ENCODE assay signal across 18 cellular contexts in genomic region chr1:46784666-46785065, GRCh38. TPM values are rescaled to one million over a fixed set of nuclear protein-coding genes. Genes with fewer than 3 reads are reported as not detected.
A peak's percentile ranks its signal among the peaks of the same experiment; 100 is the strongest.
DNase-seq lines count a peak whose midpoint lies in the region; ATAC-seq, FAIRE-seq and TF ChIP-seq lines count a peak whose summit lies in the region.
"Had no signal": no experiment of that assay in that cellular context is flagged by ENCODE, and none has a peak within 500 bp of the region (broad histone marks: within the 10 kb centered on the region; RNA-seq: fewer than 3 reads in every experiment).

No MANE protein-coding gene starts in this region.

- no peaks in the 10 kb centered on the region for H3K27me3 ChIP-seq in NT2/D1 (ENCODE audit: insufficient read depth, insufficient read length)
- no peaks in the 10 kb centered on the region for H3K27me3 ChIP-seq in ovary
- H3K27me3 ChIP-seq in CD4-positive, alpha-beta memory T cell (ENCODE audit: insufficient read depth, low read length): no peaks in the 10 kb centered on the region

- no peak for FAIRE-seq in A549 (lab: Jason Lieb, UNC)
- FAIRE-seq: GM12891, H1, HTR-8/SVneo had no signal

- intact Hi-C loops in ovary (cut with DNase I): no loop called here
- intact Hi-C loops in CD4-positive, alpha-beta memory T cell (cut with micrococcal nuclease): no loop called here

- peaks cover 0 to 15% (median 4%) of the 10 kb centered on the region in 8 donors for H3K9me3 Mint-ChIP-seq in CD4-positive, alpha-beta memory T cell

- H3K4me3 ChIP-seq in A549 (no peak overlapping the region), NT2/D1 (ENCODE audit: insufficient read length, low read depth) (no peak overlapping the region), ovary (no peak overlapping the region)
- no peak overlapping the region for H3K4me3 ChIP-seq in CD4-positive, alpha-beta memory T cell (ENCODE audit: low read length in 2 of 2)
- H3K4me3 ChIP-seq: HAP-1 had no signal

- CTCF ChIA-PET in A549 (lab: Yijun Ruan, JAX): no interaction called here
- CTCF ChIA-PET in CD4-positive, alpha-beta memory T cell (lab: Charles Lee; ENCODE audit: partially characterized antibody): no interaction called here

- POLR2A ChIA-PET in A549 (lab: Yijun Ruan, JAX): no interaction called here
- POLR2A ChIA-PET in CD4-positive, alpha-beta memory T cell (lab: Charles Lee; ENCODE audit: partially characterized antibody): no interaction called here

- DNase-seq in A549 (ENCODE audit: low read depth in 1 of 2, low spot score in 1 of 2): no peak
- DNase-seq in ELR (ENCODE audit: low read depth): peak; percentile 10
- peak; percentile 25 for DNase-seq in NT2/D1 (ENCODE audit: low read depth, low spot score)
- peak; percentile 16 for DNase-seq in iPS DF 4.7 (ENCODE audit: extremely low read depth, low spot score)
- DNase-seq in ovary: no peak
- no peak for DNase-seq in CD4-positive, alpha-beta memory T cell
- DNase-seq: CD8-positive, alpha-beta memory T cell; DMS79; HFFc6 had no signal

- H3K4me2 ChIP-seq in A549: no peak overlapping the region

- no peak overlapping the region for H3K9ac ChIP-seq in NT2/D1 (ENCODE audit: insufficient read length, low read depth)

- peaks cover 17 to 21% of the 10 kb centered on the region in 2 donors for H3K27me3 Mint-ChIP-seq in CD4-positive, alpha-beta memory T cell

- H3K4me1 ChIP-seq in A549 (no peaks in the 10 kb centered on the region), NT2/D1 (ENCODE audit: insufficient read depth, insufficient read length) (no peaks in the 10 kb centered on the region), ovary (ENCODE audit: insufficient read depth) (no peaks in the 10 kb centered on the region)
- H3K4me1 ChIP-seq in CD4-positive, alpha-beta memory T cell (ENCODE audit: insufficient read depth, low read length): no peaks in the 10 kb centered on the region
- H3K4me1 ChIP-seq: HAP-1 had no signal

- peaks cover 0 to 11% (median 5%) of the 10 kb centered on the region in 4 donors for H3K4me1 Mint-ChIP-seq in CD4-positive, alpha-beta memory T cell
- H3K4me1 Mint-ChIP-seq: CD14-positive monocyte had no signal

- WGBS in A549 (ENCODE audit: missing lambda C conversion rate): 7% methylated on average over 1 of the region's 1 CpG
- WGBS in ovary, 3 donors: 70 to 78% (median 71%) methylated on average over 1 of the region's 1 CpG

- TF ChIP-seq EP300 in A549 (IDR thresholded peaks at IDR 0.05) (no peak), ovary (IDR thresholded peaks at IDR 0.05) (no peak)

- H3K9me3 ChIP-seq in A549: no peaks in the 10 kb centered on the region
- peaks cover 61% of the 10 kb centered on the region for H3K9me3 ChIP-seq in NT2/D1 (ENCODE audit: insufficient read depth, low read length)
- no peaks in the 10 kb centered on the region for H3K9me3 ChIP-seq in ovary
- no peaks in the 10 kb centered on the region for H3K9me3 ChIP-seq in CD4-positive, alpha-beta memory T cell (ENCODE audit: control insufficient read depth in 1 of 2, low read length in 2 of 2)

- no peak for TF ChIP-seq CTCF in A549 (IDR thresholded peaks at IDR 0.05)
- TF ChIP-seq CTCF in ovary (IDR thresholded peaks at IDR 0.05): no peak

- H3K36me3 Mint-ChIP-seq in CD4-positive, alpha-beta memory T cell: no peaks in the 10 kb centered on the region
- H3K36me3 Mint-ChIP-seq: CD14-positive monocyte had no signal

- ATAC-seq in A549 (no peak), GM21825 (IDR thresholded peaks at IDR 0.05; ENCODE audit: unreplicated experiment) (no peak), GM18858 (IDR thresholded peaks at IDR 0.05; ENCODE audit: unreplicated experiment) (no peak)

- no peak overlapping the region for H3K27ac Mint-ChIP-seq in CD4-positive, alpha-beta memory T cell
- H3K27ac Mint-ChIP-seq: CD14-positive monocyte; CD8-positive, alpha-beta memory T cell; HFFc6 had no signal

- H3K27ac ChIP-seq in A549 (no peak overlapping the region), ovary (no peak overlapping the region)
- H3K27ac ChIP-seq in CD4-positive, alpha-beta memory T cell (ENCODE audit: low read depth, low read length): no peak overlapping the region

- no peak overlapping the region for H3K4me3 Mint-ChIP-seq in CD4-positive, alpha-beta memory T cell
- H3K4me3 Mint-ChIP-seq: CD14-positive monocyte; CD8-positive, alpha-beta memory T cell; HFFc6 had no signal

- no peak for TF ChIP-seq POLR2A in A549 (IDR thresholded peaks at IDR 0.05; ENCODE audit: low read length)
- no peak for TF ChIP-seq POLR2A in ovary (IDR thresholded peaks at IDR 0.05)

- H3K36me3 ChIP-seq in NT2/D1 (ENCODE audit: insufficient read depth, insufficient read length, low read length): no peaks in the 10 kb centered on the region
- H3K36me3 ChIP-seq in ovary: no peaks in the 10 kb centered on the region
- H3K36me3 ChIP-seq in CD4-positive, alpha-beta memory T cell (ENCODE audit: insufficient read depth, low read length): no peaks in the 10 kb centered on the region
- H3K36me3 ChIP-seq: HAP-1 had no signal

- no peak for TF ChIP-seq RAD21 in A549 (conservative IDR thresholded peaks at IDR 0.05 in 1 of 2, IDR thresholded peaks at IDR 0.05 in 1 of 2)

TF ChIP-seq in A549, 52 proteins besides CTCF, POLR2A, EP300 and RAD21:
- TF ChIP-seq ESRRA (IDR thresholded peaks at IDR 0.05; ENCODE audit: borderline replicate concordance, low read length) (no peak), ZFP36 (IDR thresholded peaks at IDR 0.05; ENCODE audit: borderline replicate concordance, partially characterized antibody) (peak; percentile 17), RCOR1 (IDR thresholded peaks at IDR 0.05; ENCODE audit: low read depth, low read length) (no peak), CBX2 (IDR thresholded peaks at IDR 0.05; ENCODE audit: borderline replicate concordance, low read depth) (no peak), RFX5 (IDR thresholded peaks at IDR 0.05) (no peak)

RNA-seq across cellular contexts. Expression of gene CYP4B1, which starts 14.2 kb away (rescaled TPM):
- not detected in 2 replicates for polyA plus RNA-seq in A549 (2011; rRNA removed)
- polyA plus RNA-seq in A549 (2012; cell fraction: cytosol; rRNA removed): not detected in 2 replicates
- not detected in 2 replicates for polyA plus RNA-seq in A549 (2012; cell fraction: nucleus; rRNA removed)
- polyA plus RNA-seq in A549 (2017; fragmentation: RNase III; extraction: RNeasy Plus Mini Kit Qiagen cat#74134 plus additional on column Dnase treatment): not detected in 3 replicates
- polyA minus RNA-seq in A549 (2011; rRNA and poly(A)+ RNA removed): not detected in 2 replicates
- total RNA-seq in ovary: 10 to 100 TPM in 1 of 7 donors, 1 to 10 TPM in 5, not detected in 1; 1.8 to 51.7 (median 3.8) TPM
- polyA plus RNA-seq in ovary: under 1 TPM; 0.38 to 0.70 TPM
- not detected for total RNA-seq in CD4-positive, alpha-beta memory T cell
- polyA plus RNA-seq in CD4-positive, alpha-beta memory T cell: 1 to 10 TPM; 1.4 to 2.5 TPM
- total RNA-seq: A673; CD8-positive, alpha-beta memory T cell; H1; HFFc6 had no signal
- polyA plus RNA-seq: BJ; CD14-positive monocyte; CD8-positive, alpha-beta memory T cell had no signal

Comparison
In these comparisons a context has a peak if more than half of its experiments do, and no peak if none do; other contexts are left out.
1. DNase-seq: peak in ELR (single experiment), NT2/D1 (single experiment) and iPS DF 4.7 (single experiment); none in A549 (0 of 2), ovary (0 of 5) and CD4-positive, alpha-beta memory T cell (0 of 5).